In genomic region chr1:210779259-210779658, GRCh38 we compare ENCODE assay signal across 23 cellular contexts.
"Had no signal": no experiment of that assay in that cellular context is flagged by ENCODE, and none has a peak within 500 bp of the region (broad histone marks: within the 10 kb centered on the region; RNA-seq: fewer than 3 reads in every experiment).

No MANE protein-coding gene starts in this region.

- H3K4me3 ChIP-seq: coronary artery, dorsolateral prefrontal cortex, esophagus squamous epithelium, gastrocnemius medialis, heart left ventricle, hepatocyte, left lung, lower lobe of right lung, mucosa of descending colon had no signal

- H3K27ac ChIP-seq: coronary artery, esophagus squamous epithelium, gastrocnemius medialis, heart left ventricle, hepatocyte, left lung, lower lobe of right lung had no signal

- ATAC-seq: heart left ventricle, left colon, left lung, left ventricle myocardium superior, lower lobe of right lung, mucosa of descending colon had no signal

- H3K4me1 ChIP-seq: esophagus squamous epithelium, gastrocnemius medialis, left lung, lower lobe of right lung had no signal

- DNase-seq: dermis blood vessel endothelial cell; dorsolateral prefrontal cortex; effector CD4-positive, alpha-beta T cell; effector memory CD4-positive, alpha-beta T cell; esophagus squamous epithelium; foreskin fibroblast; foreskin melanocyte; gastrocnemius medialis; heart left ventricle; hypothalamus; immature natural killer cell; islet precursor cell; kidney; kidney glomerular epithelial cell; left colon; left lung; left ventricle myocardium superior; lower lobe of right lung; mesenchymal stem cell; mucosa of descending colon; naive B cell had no signal

- H3K27me3 ChIP-seq: dorsolateral prefrontal cortex, esophagus squamous epithelium, gastrocnemius medialis, heart left ventricle, hepatocyte, left lung had no signal

- H3K36me3 ChIP-seq: esophagus squamous epithelium, gastrocnemius medialis, heart left ventricle, left lung, lower lobe of right lung had no signal

- H3K9me3 ChIP-seq: esophagus squamous epithelium, gastrocnemius medialis, heart left ventricle, left lung, lower lobe of right lung, mucosa of descending colon had no signal
